35 cellular contexts compared by ENCODE assay signal in genomic region chr10:33861833-33862232, GRCh38.
"Had no signal": no experiment of that assay in that cellular context is flagged by ENCODE, and none has a peak within 500 bp of the region (broad histone marks: within the 10 kb centered on the region; RNA-seq: fewer than 3 reads in every experiment).

No MANE protein-coding gene starts in this region.

- DNase-seq: activated B cell treated with CpG ODN at 0.5 μM for 24 hours; activated CD4-positive, alpha-beta T cell treated with anti-CD3 and anti-CD28 coated beads for 48 hours; activated CD4-positive, alpha-beta T cell treated with anti-CD3 and anti-CD28 coated beads, Interleukin-2, amount 50 U/mL, for 1 hour; activated CD4-positive, alpha-beta T cell treated with anti-CD3 and anti-CD28 coated beads, Interleukin-2, amount 50 U/mL, for 48 hours; activated CD8-positive, alpha-beta memory T cell treated with anti-CD3 and anti-CD28 coated beads for 24 hours; activated CD8-positive, alpha-beta T cell treated with anti-CD3 and anti-CD28 coated beads for 36 hours; activated effector memory CD4-positive, alpha-beta T cell treated with anti-CD3 and anti-CD28 coated beads, Interleukin-2, amount 50 U/mL, for 16 hours; activated naive CD4-positive, alpha-beta T cell treated with anti-CD3 and anti-CD28 coated beads for 36 hours; activated naive CD8-positive, alpha-beta T cell treated with anti-CD3 and anti-CD28 coated beads for 36 hours; activated naive CD8-positive, alpha-beta T cell treated with anti-CD3 and anti-CD28 coated beads, Interleukin-2, amount 50 U/mL, for 24 hours; activated T-cell treated with anti-CD3 and anti-CD28 coated beads, Interleukin-2, amount 50 U/mL, for 4 hours; adrenal gland; amygdala; aorta; central memory CD4-positive, alpha-beta T cell; dorsolateral prefrontal cortex; effector memory CD8-positive, alpha-beta T cell; esophagus squamous epithelium; foreskin melanocyte; heart right ventricle; T-helper 17 cell; T1000; WERI-Rb-1 had no signal

- H3K9me3 ChIP-seq: adrenal gland, breast epithelium, esophagus squamous epithelium, gastroesophageal sphincter, heart right ventricle had no signal

- H3K27ac Mint-ChIP-seq: activated B cell treated with CpG ODN at 0.5 μM for 24 hours; activated CD8-positive, alpha-beta T cell treated with anti-CD3 and anti-CD28 coated beads for 36 hours; activated naive CD4-positive, alpha-beta T cell treated with anti-CD3 and anti-CD28 coated beads for 36 hours; activated naive CD4-positive, alpha-beta T cell treated with anti-CD3 and anti-CD28 coated beads, Interleukin-2, amount 50 U/mL, for 24 hours; activated naive CD8-positive, alpha-beta T cell treated with anti-CD3 and anti-CD28 coated beads for 36 hours; activated naive CD8-positive, alpha-beta T cell treated with anti-CD3 and anti-CD28 coated beads, Interleukin-2, amount 50 U/mL, for 24 hours; activated T-helper 2 cell treated with anti-CD3 and anti-CD28 coated beads, Interferon-gamma antibody, Interleukin-2, Interleukin-4, amounts not matched to agents 10 μg/mL and 5 μg/mL and 100 μg/mL, durations not matched to agents 14 hours and 24 hours and 36 hours; dendritic cell treated with granulocyte-macrophage colony-stimulating factor and Interleukin-4, amounts not matched to agents 40 ng/mL and 50 ng/mL, for 4 days; effector memory CD8-positive, alpha-beta T cell; T-helper 17 cell; T-helper 2 cell treated with Interferon-gamma antibody and Interleukin-4, amounts not matched to agents 5 μg/mL and 100 μg/mL, for 36 hours had no signal

- H3K9me3 Mint-ChIP-seq: activated CD8-positive, alpha-beta T cell treated with anti-CD3 and anti-CD28 coated beads for 36 hours; activated naive CD4-positive, alpha-beta T cell treated with anti-CD3 and anti-CD28 coated beads for 36 hours; activated naive CD4-positive, alpha-beta T cell treated with anti-CD3 and anti-CD28 coated beads, Interleukin-2, amount 50 U/mL, for 24 hours; activated naive CD8-positive, alpha-beta T cell treated with anti-CD3 and anti-CD28 coated beads for 36 hours; activated naive CD8-positive, alpha-beta T cell treated with anti-CD3 and anti-CD28 coated beads, Interleukin-2, amount 50 U/mL, for 24 hours; activated T-cell treated with anti-CD3 and anti-CD28 coated beads, Interleukin-2, amount 50 U/mL, for 4 hours; activated T-helper 2 cell treated with anti-CD3 and anti-CD28 coated beads, Interferon-gamma antibody, Interleukin-2, Interleukin-4, amounts not matched to agents 10 μg/mL and 5 μg/mL and 100 μg/mL, durations not matched to agents 14 hours and 24 hours and 36 hours; dendritic cell treated with granulocyte-macrophage colony-stimulating factor and Interleukin-4, amounts not matched to agents 40 ng/mL and 50 ng/mL, for 4 days; effector memory CD8-positive, alpha-beta T cell; T-helper 2 cell treated with Interferon-gamma antibody and Interleukin-4, amounts not matched to agents 5 μg/mL and 100 μg/mL, for 36 hours had no signal

- H3K4me3 ChIP-seq: adrenal gland, breast epithelium, cardiac muscle cell, coronary artery, dorsolateral prefrontal cortex, esophagus squamous epithelium, gastroesophageal sphincter, heart right ventricle had no signal

- H3K36me3 ChIP-seq: adrenal gland, breast epithelium, cardiac muscle cell, esophagus squamous epithelium, gastroesophageal sphincter, heart right ventricle, WERI-Rb-1 had no signal

- H3K4me1 Mint-ChIP-seq: activated B cell treated with CpG ODN at 0.5 μM for 24 hours; activated naive CD4-positive, alpha-beta T cell treated with anti-CD3 and anti-CD28 coated beads, Interleukin-2, amount 50 U/mL, for 24 hours; activated naive CD8-positive, alpha-beta T cell treated with anti-CD3 and anti-CD28 coated beads for 36 hours; activated naive CD8-positive, alpha-beta T cell treated with anti-CD3 and anti-CD28 coated beads, Interleukin-2, amount 50 U/mL, for 24 hours had no signal

- H3K27me3 ChIP-seq: adrenal gland, breast epithelium, cardiac muscle cell, esophagus squamous epithelium, gastroesophageal sphincter, heart right ventricle had no signal

- H3K27me3 Mint-ChIP-seq: activated B cell treated with CpG ODN at 0.5 μM for 24 hours; activated CD8-positive, alpha-beta T cell treated with anti-CD3 and anti-CD28 coated beads for 36 hours; brain had no signal

- ATAC-seq: activated CD4-positive, CD25-positive, alpha-beta regulatory T cell treated with anti-CD3 and anti-CD28 coated beads, Interleukin-2, amount 50 U/mL, for 24 hours; activated CD8-positive, alpha-beta T cell treated with anti-CD3 and anti-CD28 coated beads for 36 hours; activated naive CD8-positive, alpha-beta T cell treated with anti-CD3 and anti-CD28 coated beads, Interleukin-2, amount 50 U/mL, for 24 hours; activated T-cell treated with anti-CD3 and anti-CD28 coated beads, Interleukin-2, amount 50 U/mL, for 4 hours; effector memory CD8-positive, alpha-beta T cell; gastroesophageal sphincter; heart right ventricle; T-helper 17 cell had no signal

- H3K4me1 ChIP-seq: breast epithelium had no signal

- H3K36me3 Mint-ChIP-seq: activated naive CD4-positive, alpha-beta T cell treated with anti-CD3 and anti-CD28 coated beads, Interleukin-2, amount 50 U/mL, for 24 hours; activated naive CD8-positive, alpha-beta T cell treated with anti-CD3 and anti-CD28 coated beads for 36 hours; brain had no signal

- H3K4me3 Mint-ChIP-seq: activated B cell treated with CpG ODN at 0.5 μM for 24 hours; activated CD8-positive, alpha-beta T cell treated with anti-CD3 and anti-CD28 coated beads for 36 hours; activated naive CD4-positive, alpha-beta T cell treated with anti-CD3 and anti-CD28 coated beads for 36 hours; activated naive CD4-positive, alpha-beta T cell treated with anti-CD3 and anti-CD28 coated beads, Interleukin-2, amount 50 U/mL, for 24 hours; activated naive CD8-positive, alpha-beta T cell treated with anti-CD3 and anti-CD28 coated beads for 36 hours; activated naive CD8-positive, alpha-beta T cell treated with anti-CD3 and anti-CD28 coated beads, Interleukin-2, amount 50 U/mL, for 24 hours; activated T-cell treated with anti-CD3 and anti-CD28 coated beads, Interleukin-2, amount 50 U/mL, for 4 hours; dendritic cell treated with granulocyte-macrophage colony-stimulating factor and Interleukin-4, amounts not matched to agents 40 ng/mL and 50 ng/mL, for 4 days; effector memory CD8-positive, alpha-beta T cell; T-helper 17 cell; T-helper 2 cell treated with Interferon-gamma antibody and Interleukin-4, amounts not matched to agents 5 μg/mL and 100 μg/mL, for 36 hours had no signal

- H3K27ac ChIP-seq: adrenal gland, breast epithelium, cardiac muscle cell, coronary artery, dorsolateral prefrontal cortex, epithelial cell of prostate, esophagus squamous epithelium, gastroesophageal sphincter, heart right ventricle, WERI-Rb-1 had no signal

- FAIRE-seq: endothelial cell of umbilical vein had no signal
